In genomic region chr3:47476330-47476626, GRCh38 we compare ENCODE assay signal across 1 cellular context.
TF ChIP-seq lines count a peak whose summit lies in the region.

No MANE protein-coding gene starts in this region.

TF ChIP-seq in GM12878, 131 proteins besides CTCF, POLR2A, EP300 and RAD21:
- TF ChIP-seq, protein P1, sequence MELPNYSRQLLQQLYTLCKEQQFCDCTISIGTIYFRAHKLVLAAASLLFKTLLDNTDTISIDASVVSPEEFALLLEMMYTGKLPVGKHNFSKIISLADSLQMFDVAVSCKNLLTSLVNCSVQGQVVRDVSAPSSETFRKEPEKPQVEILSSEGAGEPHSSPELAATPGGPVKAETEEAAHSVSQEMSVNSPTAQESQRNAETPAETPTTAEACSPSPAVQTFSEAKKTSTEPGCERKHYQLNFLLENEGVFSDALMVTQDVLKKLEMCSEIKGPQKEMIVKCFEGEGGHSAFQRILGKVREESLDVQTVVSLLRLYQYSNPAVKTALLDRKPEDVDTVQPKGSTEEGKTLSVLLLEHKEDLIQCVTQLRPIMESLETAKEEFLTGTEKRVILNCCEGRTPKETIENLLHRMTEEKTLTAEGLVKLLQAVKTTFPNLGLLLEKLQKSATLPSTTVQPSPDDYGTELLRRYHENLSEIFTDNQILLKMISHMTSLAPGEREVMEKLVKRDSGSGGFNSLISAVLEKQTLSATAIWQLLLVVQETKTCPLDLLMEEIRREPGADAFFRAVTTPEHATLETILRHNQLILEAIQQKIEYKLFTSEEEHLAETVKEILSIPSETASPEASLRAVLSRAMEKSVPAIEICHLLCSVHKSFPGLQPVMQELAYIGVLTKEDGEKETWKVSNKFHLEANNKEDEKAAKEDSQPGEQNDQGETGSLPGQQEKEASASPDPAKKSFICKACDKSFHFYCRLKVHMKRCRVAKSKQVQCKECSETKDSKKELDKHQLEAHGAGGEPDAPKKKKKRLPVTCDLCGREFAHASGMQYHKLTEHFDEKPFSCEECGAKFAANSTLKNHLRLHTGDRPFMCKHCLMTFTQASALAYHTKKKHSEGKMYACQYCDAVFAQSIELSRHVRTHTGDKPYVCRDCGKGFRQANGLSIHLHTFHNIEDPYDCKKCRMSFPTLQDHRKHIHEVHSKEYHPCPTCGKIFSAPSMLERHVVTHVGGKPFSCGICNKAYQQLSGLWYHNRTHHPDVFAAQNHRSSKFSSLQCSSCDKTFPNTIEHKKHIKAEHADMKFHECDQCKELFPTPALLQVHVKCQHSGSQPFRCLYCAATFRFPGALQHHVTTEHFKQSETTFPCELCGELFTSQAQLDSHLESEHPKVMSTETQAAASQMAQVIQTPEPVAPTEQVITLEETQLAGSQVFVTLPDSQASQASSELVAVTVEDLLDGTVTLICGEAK (IDR thresholded peaks at IDR 0.05; ENCODE audit: borderline replicate concordance), result 0 out of 2 replicates have a peak, but pooled peaks have one; percentile 5
- no peak for TF ChIP-seq SPI1 (IDR thresholded peaks at IDR 0.05; ENCODE audit: borderline replicate concordance, insufficient read depth, low read depth, low read length)
